ENCODE assay signal across 26 cellular contexts in the genomic region with DNA sequence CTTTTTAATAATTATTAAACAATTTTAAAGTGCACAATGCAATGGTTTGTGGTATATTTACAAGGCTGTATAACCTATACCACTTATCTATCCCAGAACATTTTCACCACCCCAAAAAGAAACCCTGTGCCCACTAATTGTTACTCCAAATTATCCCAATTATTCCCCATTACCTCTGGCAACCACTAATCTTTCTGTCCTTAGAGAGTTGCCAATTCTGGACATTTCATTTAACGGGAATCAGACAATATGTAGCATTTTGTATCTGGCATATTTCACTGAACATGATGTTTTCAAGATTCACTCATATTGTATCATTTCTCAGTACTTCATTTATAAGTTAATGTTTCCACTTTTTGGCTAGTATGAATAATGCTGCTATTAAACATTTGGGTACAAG.
"Had no signal": no experiment of that assay in that cellular context is flagged by ENCODE, and none has a peak within 500 bp of the region (broad histone marks: within the 10 kb centered on the region; RNA-seq: fewer than 3 reads in every experiment).

No MANE protein-coding gene starts in this region.

- H3K4me1 Mint-ChIP-seq: mesothelial cell of epicardium; natural killer cell; stimulated activated effector memory CD8-positive, alpha-beta T cell treated with anti-CD3 and anti-CD28 coated beads, Interleukin-12 subunit alpha, Interleukin-12 subunit beta, amount 100 ng/mL, for 72 hours had no signal

- H3K27ac ChIP-seq: colonic mucosa, esophagus muscularis mucosa, heart right ventricle, left lung, pancreas, prostate gland, right atrium auricular region, testis, tibial artery had no signal

- H3K4me3 ChIP-seq: colonic mucosa, esophagus muscularis mucosa, heart right ventricle, left lung, pancreas, prostate gland, right atrium auricular region, testis, tibial artery had no signal

- DNase-seq: colonic mucosa; effector CD8-positive, alpha-beta T cell; foreskin melanocyte; glutamatergic neuron; heart right ventricle; hippocampal formation; left cardiac atrium; left lung; mesenchymal stem cell; natural killer cell; occipital lobe; pancreas; stimulated activated CD4-positive, alpha-beta T cell treated with anti-CD3 and anti-CD28 coated beads, Interleukin-2, amount 100 ng/mL, for 24 hours; stimulated activated CD4-positive, alpha-beta T cell treated with anti-CD3 and anti-CD28 coated beads, Interleukin-4, amount 100 ng/mL, for 24 hours; stimulated activated naive CD4-positive, alpha-beta T cell treated with Interleukin-2 at 50 U/mL for 16 hours; substantia nigra; testis; tibial artery had no signal

- H3K27me3 Mint-ChIP-seq: dendritic cell treated with granulocyte-macrophage colony-stimulating factor and Interleukin-4, amounts not matched to agents 40 ng/mL and 50 ng/mL, for 4 days; type B pancreatic cell had no signal

- H3K9me3 ChIP-seq: colonic mucosa, prostate gland, testis had no signal

- H3K4me1 ChIP-seq: colonic mucosa, esophagus muscularis mucosa, heart right ventricle, left lung, pancreas, prostate gland, right atrium auricular region, testis, tibial artery had no signal

- ATAC-seq: heart right ventricle; left cardiac atrium; left lung; natural killer cell; pancreas; sciatic nerve; stimulated activated effector memory CD8-positive, alpha-beta T cell treated with anti-CD3 and anti-CD28 coated beads, Interleukin-12 subunit alpha, Interleukin-12 subunit beta, amount 100 ng/mL, for 72 hours had no signal

- H3K27me3 ChIP-seq: colonic mucosa, esophagus muscularis mucosa, heart right ventricle, left lung, pancreas, right atrium auricular region, testis, tibial artery had no signal

- H3K36me3 ChIP-seq: colonic mucosa, esophagus muscularis mucosa, heart right ventricle, left lung, pancreas, prostate gland, right atrium auricular region, tibial artery had no signal

- H3K4me3 Mint-ChIP-seq: dendritic cell treated with granulocyte-macrophage colony-stimulating factor and Interleukin-4, amounts not matched to agents 40 ng/mL and 50 ng/mL, for 4 days; mesothelial cell of epicardium; natural killer cell; stimulated activated effector memory CD8-positive, alpha-beta T cell treated with anti-CD3 and anti-CD28 coated beads, Interleukin-12 subunit alpha, Interleukin-12 subunit beta, amount 100 ng/mL, for 72 hours; type B pancreatic cell had no signal

- H3K27ac Mint-ChIP-seq: dendritic cell treated with granulocyte-macrophage colony-stimulating factor and Interleukin-4, amounts not matched to agents 40 ng/mL and 50 ng/mL, for 4 days; mesothelial cell of epicardium; natural killer cell; stimulated activated effector memory CD8-positive, alpha-beta T cell treated with anti-CD3 and anti-CD28 coated beads, Interleukin-12 subunit alpha, Interleukin-12 subunit beta, amount 100 ng/mL, for 72 hours; type B pancreatic cell had no signal

- H3K36me3 Mint-ChIP-seq: stimulated activated effector memory CD8-positive, alpha-beta T cell treated with anti-CD3 and anti-CD28 coated beads, Interleukin-12 subunit alpha, Interleukin-12 subunit beta, amount 100 ng/mL, for 72 hours had no signal
